ENCODE assay signal across 15 cellular contexts in genomic region chr9:127162567-127163365, GRCh38. TPM values are rescaled to one million over a fixed set of nuclear protein-coding genes. Genes with fewer than 3 reads are reported as not detected.
DNase-seq lines count a peak whose midpoint lies in the region; ATAC-seq, FAIRE-seq and TF ChIP-seq lines count a peak whose summit lies in the region.
"Had no signal": no experiment of that assay in that cellular context is flagged by ENCODE, and none has a peak within 500 bp of the region (broad histone marks: within the 10 kb centered on the region; RNA-seq: fewer than 3 reads in every experiment).

No MANE protein-coding gene starts in this region.

- H3K9ac ChIP-seq in OCI-LY3 (ENCODE audit: low read length), result no peak overlapping the region
- no peak overlapping the region for H3K9ac ChIP-seq in endothelial cell of umbilical vein (replicated peaks; ENCODE audit: extremely low read depth, insufficient read depth, low read length)

- H3K4me3 ChIP-seq in CD8-positive, alpha-beta T cell (ENCODE audit: low read depth, low read length), result no peak overlapping the region
- no peak overlapping the region for H3K4me3 ChIP-seq in OCI-LY3 (ENCODE audit: low read length)
- no peak overlapping the region for H3K4me3 ChIP-seq in endothelial cell of umbilical vein (replicated peaks in 1 of 3; ENCODE audit: insufficient read depth in 1 of 3, low read depth in 1 of 3, low read length in 3 of 3)

- H3K27ac Mint-ChIP-seq in CD8-positive, alpha-beta T cell, result peak overlapping the region; percentile 12
- H3K27ac Mint-ChIP-seq: stimulated activated naive CD8-positive, alpha-beta T cell treated with anti-CD3 and anti-CD28 coated beads, Interleukin-15, Interleukin-2, amounts not matched to agents 100 ng/mL and 50 ng/mL, for 24 hours had no signal

- H3K27ac ChIP-seq in CD8-positive, alpha-beta T cell (ENCODE audit: low read depth, low read length), result no peak overlapping the region
- H3K27ac ChIP-seq in OCI-LY3 (ENCODE audit: low read length) (no peak overlapping the region), endothelial cell of umbilical vein (ENCODE audit: insufficient read depth, low read depth, low read length) (peak overlapping the region; percentile 68)
- H3K27ac ChIP-seq: HL-60, neutrophil had no signal

- no peaks in the 10 kb centered on the region for H3K79me2 ChIP-seq in OCI-LY3 (ENCODE audit: low read length)
- no peaks in the 10 kb centered on the region for H3K79me2 ChIP-seq in endothelial cell of umbilical vein (ENCODE audit: control insufficient read depth, insufficient read depth, low read length)

- peaks cover 5% of the 10 kb centered on the region for H3K4me1 ChIP-seq in CD8-positive, alpha-beta T cell (ENCODE audit: insufficient read depth, low read length)
- H3K4me1 ChIP-seq in OCI-LY3 (ENCODE audit: low read length) (peaks cover 57% of the 10 kb centered on the region), endothelial cell of umbilical vein (ENCODE audit: control insufficient read depth, extremely low read depth, insufficient read depth, low read length) (peaks cover 17% of the 10 kb centered on the region)

- no peak overlapping the region for H2AFZ ChIP-seq in OCI-LY3 (ENCODE audit: low read depth, low read length)
- peak overlapping the region; percentile 33 for H2AFZ ChIP-seq in endothelial cell of umbilical vein (ENCODE audit: low read depth, low read length)

- TSS peak; percentile 85 for BruUV-seq in endothelial cell of umbilical vein (replicated peaks; lab: Mats Ljungman, UMichigan)

- H4K20me1 ChIP-seq in OCI-LY3 (ENCODE audit: insufficient read depth, low read length) (no peaks in the 10 kb centered on the region), endothelial cell of umbilical vein (replicated peaks; ENCODE audit: control insufficient read depth, extremely low read depth, insufficient read depth, low read length) (no peaks in the 10 kb centered on the region)

- POLR2A ChIA-PET in CD8-positive, alpha-beta T cell (lab: Charles Lee), result no interaction called here
- POLR2A ChIA-PET in endothelial cell of umbilical vein (lab: Charles Lee), result no interaction called here

- ATAC-seq in CD8-positive, alpha-beta T cell, result no peak

- FAIRE-seq in endothelial cell of umbilical vein (lab: Jason Lieb, UNC), result peak; percentile 15

- H3K9me3 ChIP-seq in CD8-positive, alpha-beta T cell (ENCODE audit: low read length), result no peaks in the 10 kb centered on the region
- H3K9me3 ChIP-seq in OCI-LY3 (ENCODE audit: insufficient read depth, low read length) (no peaks in the 10 kb centered on the region), endothelial cell of umbilical vein (replicated peaks; ENCODE audit: control insufficient read depth, insufficient read depth, low read length) (no peaks in the 10 kb centered on the region)
- H3K9me3 ChIP-seq: neutrophil had no signal

- no peaks in the 10 kb centered on the region for H3K36me3 ChIP-seq in CD8-positive, alpha-beta T cell (ENCODE audit: insufficient read depth, low read length)
- H3K36me3 ChIP-seq in OCI-LY3 (replicated peaks; ENCODE audit: low read depth, low read length) (no peaks in the 10 kb centered on the region), endothelial cell of umbilical vein (ENCODE audit: control insufficient read depth in 2 of 2, extremely low read depth in 1 of 2, insufficient read depth in 2 of 2, low read length in 2 of 2) (no peaks in the 10 kb centered on the region)
- H3K36me3 ChIP-seq: neutrophil had no signal

- no peaks in the 10 kb centered on the region for H3K9me3 Mint-ChIP-seq in CD8-positive, alpha-beta T cell
- H3K9me3 Mint-ChIP-seq: stimulated activated naive CD8-positive, alpha-beta T cell treated with anti-CD3 and anti-CD28 coated beads, Interleukin-15, Interleukin-2, amounts not matched to agents 100 ng/mL and 50 ng/mL, for 24 hours had no signal

- in situ Hi-C loops in KBM-7 (cut with MboI; ENCODE audit: low pct_unique_long_range_greater_than_20kb, low sequenced_read_pairs), result no loop called here

- CTCF ChIA-PET in CD8-positive, alpha-beta T cell (lab: Charles Lee), result interaction anchor here (0.7 to 1.5 kb wide), 3 partner anchors 12 to 197 kb away, joined by 3 to 4 read pairs (median 3); no protein-coding TSS in a partner anchor
- CTCF ChIA-PET in endothelial cell of umbilical vein (lab: Charles Lee), result interaction anchor here (0.8 to 2.8 kb wide), 14 partner anchors 8 to 222 kb away, joined by 3 to 11 read pairs (median 5); partner anchors contain the start of gene ANGPTL2

- no peak for TF ChIP-seq POLR2A in endothelial cell of umbilical vein (IDR thresholded peaks at IDR 0.05; ENCODE audit: low read depth, low read length)

- intact Hi-C loops in CD8-positive, alpha-beta T cell (cut with DNase I, micrococcal nuclease), result no loop called here
- intact Hi-C loops in endothelial cell of umbilical vein (cut with micrococcal nuclease), result loop anchor here (1.0 kb wide), 3 partner anchors 25 to 113 kb away; partner anchors contain the start of gene ANGPTL2

- H3K9me1 ChIP-seq in endothelial cell of umbilical vein (replicated peaks; ENCODE audit: control insufficient read depth, extremely low read depth, insufficient read depth, low read length), result no peaks in the 10 kb centered on the region

- dilution Hi-C loops in endothelial cell of umbilical vein (cut with MboI; ENCODE audit: extremely low pct_ligation_motif_present, low sequenced_read_pairs), result no loop called here

- H3K4me2 ChIP-seq in OCI-LY3 (ENCODE audit: low read length), result 0 out of 2 replicates have a peak overlapping the region, but pooled peaks have one; percentile 15
- peak overlapping the region; percentile 80 for H3K4me2 ChIP-seq in endothelial cell of umbilical vein (ENCODE audit: insufficient read depth, low read length)

- H3K4me1 Mint-ChIP-seq in CD8-positive, alpha-beta T cell (ENCODE audit: low read depth), result peaks cover 5% of the 10 kb centered on the region

- no peaks in the 10 kb centered on the region for H3K27me3 ChIP-seq in CD8-positive, alpha-beta T cell (ENCODE audit: insufficient read depth, low read length)
- H3K27me3 ChIP-seq in OCI-LY3 (ENCODE audit: low read depth, low read length) (peaks cover 2% of the 10 kb centered on the region; the same call in 1 of the 2 replicates), endothelial cell of umbilical vein (ENCODE audit: control insufficient read depth in 2 of 2, insufficient read depth in 2 of 2, low read length in 2 of 2) (no peaks in the 10 kb centered on the region)
- H3K27me3 ChIP-seq: neutrophil had no signal

- peaks cover 2% of the 10 kb centered on the region for H3K27me3 Mint-ChIP-seq in CD8-positive, alpha-beta T cell (ENCODE audit: low read depth)
- H3K27me3 Mint-ChIP-seq: stimulated activated naive CD8-positive, alpha-beta T cell treated with anti-CD3 and anti-CD28 coated beads, Interleukin-15, Interleukin-2, amounts not matched to agents 100 ng/mL and 50 ng/mL, for 24 hours had no signal

- DNase-seq in CD8-positive, alpha-beta T cell, result no peak
- DNase-seq in endothelial cell of umbilical vein (ENCODE audit: low read depth, low spot score) (no peak), putamen (ENCODE audit: low spot score) (peak; percentile 45), NCI-H1417 treated with DMSO at 0.1 percent for 48 hours (lab: John Stamatoyannopoulos, UW) (no peak), KBM-7 (no peak)
- DNase-seq in stimulated activated CD4-positive, alpha-beta T cell treated with anti-CD3 and anti-CD28 coated beads, Interleukin-4, amount 100 ng/mL, for 24 hours, result no peak
- DNase-seq in stimulated activated naive CD4-positive, alpha-beta T cell treated with Interleukin-2 at 50 U/mL for 16 hours (lab: John Stamatoyannopoulos, UW), result no peak
- DNase-seq: activated T-cell treated with anti-CD3 and anti-CD28 coated beads, Interleukin-2, amount 50 U/mL, for 1 hour; effector memory CD4-positive, alpha-beta T cell; NCI-H345; stimulated activated CD4-positive, alpha-beta T cell treated with anti-CD3 and anti-CD28 coated beads, Interleukin-2, amount 100 ng/mL, for 48 hours had no signal

- peaks cover 6% of the 10 kb centered on the region for H3K36me3 Mint-ChIP-seq in CD8-positive, alpha-beta T cell

- H3K4me3 Mint-ChIP-seq in CD8-positive, alpha-beta T cell, result no peak overlapping the region
- H3K4me3 Mint-ChIP-seq: stimulated activated naive CD8-positive, alpha-beta T cell treated with anti-CD3 and anti-CD28 coated beads, Interleukin-15, Interleukin-2, amounts not matched to agents 100 ng/mL and 50 ng/mL, for 24 hours had no signal

- TF ChIP-seq CTCF in CD8-positive, alpha-beta T cell (IDR thresholded peaks at IDR 0.05), result no peak
- TF ChIP-seq CTCF in OCI-LY3 (IDR thresholded peaks at IDR 0.05; ENCODE audit: low read depth, low read length) (no peak), endothelial cell of umbilical vein (IDR thresholded peaks at IDR 0.05; ENCODE audit: extremely low read depth in 1 of 2, insufficient read depth in 1 of 2, low read depth in 1 of 2, low read length in 2 of 2) (no peak)

TF ChIP-seq in endothelial cell of umbilical vein, 7 proteins besides CTCF, POLR2A, EP300 and RAD21:
- TF ChIP-seq FOS (IDR thresholded peaks at IDR 0.05; ENCODE audit: borderline replicate concordance, insufficient read depth, low read length), result no peak
- no peak for TF ChIP-seq MAX (IDR thresholded peaks at IDR 0.05; ENCODE audit: insufficient read depth, insufficient read length)
- no peak for TF ChIP-seq POLR2AphosphoS5 (IDR thresholded peaks at IDR 0.05; ENCODE audit: insufficient read depth, low read depth, low read length)
- TF ChIP-seq MYC (IDR thresholded peaks at IDR 0.05; ENCODE audit: low read depth, low read length), result no peak
- no peak for TF ChIP-seq EZH2 (IDR thresholded peaks at IDR 0.05; ENCODE audit: borderline replicate concordance, low read depth, low read length, severe bottlenecking)
- no peak for TF ChIP-seq GATA2 (IDR thresholded peaks at IDR 0.05; ENCODE audit: insufficient read depth, insufficient read length, low read depth, low read length)
- no peak for TF ChIP-seq JUN (IDR thresholded peaks at IDR 0.05; ENCODE audit: borderline replicate concordance, insufficient read depth, insufficient read length, low read depth)

RNA-seq across cellular contexts. Expression of gene ANGPTL2, which starts 40.3 kb away (rescaled TPM):
- total RNA-seq in CD8-positive, alpha-beta T cell, result not detected
- total RNA-seq in endothelial cell of umbilical vein, result 21.8 and 24.5 TPM in 2 replicates
- 15.1 and 15.5 TPM in 2 replicates for polyA plus RNA-seq in endothelial cell of umbilical vein
- 14.8 and 17.3 TPM in 2 replicates for polyA plus RNA-seq in endothelial cell of umbilical vein (2011; cell fraction: cytosol; rRNA removed)
- 8.7 and 10.6 TPM in 2 replicates for polyA plus RNA-seq in endothelial cell of umbilical vein (2011; cell fraction: nucleus; rRNA removed)
- 19.5 and 22.0 TPM in 2 replicates for polyA plus RNA-seq in endothelial cell of umbilical vein (2012)
- polyA minus RNA-seq in endothelial cell of umbilical vein, result 16.1 and 17.2 TPM in 2 replicates
- polyA minus RNA-seq in endothelial cell of umbilical vein (2011; cell fraction: cytosol; rRNA and poly(A)+ RNA removed), result not detected
- polyA minus RNA-seq in endothelial cell of umbilical vein (2011; cell fraction: nucleus; rRNA and poly(A)+ RNA removed), result 4.5 and 6.0 TPM in 2 replicates

Comparison
In these comparisons a context has a peak if more than half of its experiments do, and no peak if none do; other contexts are left out.
1. RNA of gene ANGPTL2, which starts 40.3 kb away (total RNA-seq): 21.8 to 24.5 TPM in endothelial cell of umbilical vein; not detected in CD8-positive, alpha-beta T cell; every median in the first group is over 10 times any median in the second.